In the genomic region with DNA sequence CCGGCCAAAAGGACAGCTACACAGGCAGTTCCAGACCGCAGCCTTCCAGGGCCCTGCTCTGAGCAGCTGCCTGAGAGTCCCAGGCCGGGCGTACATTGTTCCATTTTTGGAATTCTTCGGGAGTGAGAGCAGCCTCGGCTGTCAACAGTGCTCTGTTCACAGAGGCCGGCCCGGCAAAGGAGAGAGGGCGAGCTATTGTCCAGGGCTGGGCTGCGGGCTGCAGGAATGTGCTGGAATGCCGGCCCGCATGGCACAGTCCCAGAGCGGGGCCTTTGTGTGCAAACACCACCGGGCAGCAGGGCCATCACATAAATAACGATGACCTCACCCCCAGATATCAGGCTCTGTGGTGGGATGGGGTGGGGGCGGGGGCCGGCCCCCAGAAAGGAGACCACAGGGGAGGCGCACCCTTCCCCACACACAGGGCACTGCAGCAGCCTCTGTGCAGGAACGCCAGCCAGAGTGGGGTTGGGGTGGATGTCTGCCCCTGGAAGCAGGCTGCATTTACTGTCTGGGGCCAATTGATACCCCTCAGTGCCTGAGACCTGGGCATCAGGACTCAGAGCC, we compare ENCODE assay signal across 1 cellular context.
TF ChIP-seq lines count a peak whose summit lies in the region.

No MANE protein-coding gene starts in this region.

TF ChIP-seq in HepG2, 621 proteins besides CTCF, POLR2A, EP300 and RAD21 (continued from another document and continues in another):
- TF ChIP-seq, protein P1, sequence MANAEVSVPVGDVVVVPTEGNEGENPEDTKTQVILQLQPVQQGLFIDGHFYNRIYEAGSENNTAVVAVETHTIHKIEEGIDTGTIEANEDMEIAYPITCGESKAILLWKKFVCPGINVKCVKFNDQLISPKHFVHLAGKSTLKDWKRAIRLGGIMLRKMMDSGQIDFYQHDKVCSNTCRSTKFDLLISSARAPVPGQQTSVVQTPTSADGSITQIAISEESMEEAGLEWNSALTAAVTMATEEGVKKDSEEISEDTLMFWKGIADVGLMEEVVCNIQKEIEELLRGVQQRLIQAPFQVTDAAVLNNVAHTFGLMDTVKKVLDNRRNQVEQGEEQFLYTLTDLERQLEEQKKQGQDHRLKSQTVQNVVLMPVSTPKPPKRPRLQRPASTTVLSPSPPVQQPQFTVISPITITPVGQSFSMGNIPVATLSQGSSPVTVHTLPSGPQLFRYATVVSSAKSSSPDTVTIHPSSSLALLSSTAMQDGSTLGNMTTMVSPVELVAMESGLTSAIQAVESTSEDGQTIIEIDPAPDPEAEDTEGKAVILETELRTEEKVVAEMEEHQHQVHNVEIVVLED (CRISPR knock-in tag; IDR thresholded peaks at IDR 0.05; ENCODE audit: borderline replicate concordance), result no peak
- TF ChIP-seq ZNF883 (CRISPR knock-in tag; IDR thresholded peaks at IDR 0.05; ENCODE audit: not compliant biosample characterization), result no peak
- TF ChIP-seq ZNF816 (CRISPR knock-in tag; IDR thresholded peaks at IDR 0.05; ENCODE audit: borderline replicate concordance), result no peak
- TF ChIP-seq, protein P2, sequence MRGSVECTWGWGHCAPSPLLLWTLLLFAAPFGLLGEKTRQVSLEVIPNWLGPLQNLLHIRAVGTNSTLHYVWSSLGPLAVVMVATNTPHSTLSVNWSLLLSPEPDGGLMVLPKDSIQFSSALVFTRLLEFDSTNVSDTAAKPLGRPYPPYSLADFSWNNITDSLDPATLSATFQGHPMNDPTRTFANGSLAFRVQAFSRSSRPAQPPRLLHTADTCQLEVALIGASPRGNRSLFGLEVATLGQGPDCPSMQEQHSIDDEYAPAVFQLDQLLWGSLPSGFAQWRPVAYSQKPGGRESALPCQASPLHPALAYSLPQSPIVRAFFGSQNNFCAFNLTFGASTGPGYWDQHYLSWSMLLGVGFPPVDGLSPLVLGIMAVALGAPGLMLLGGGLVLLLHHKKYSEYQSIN (CRISPR knock-in tag; IDR thresholded peaks at IDR 0.05; ENCODE audit: borderline replicate concordance), result no peak
- no peak for TF ChIP-seq NBN (conservative IDR thresholded peaks at IDR 0.05)
- TF ChIP-seq, protein P3, sequence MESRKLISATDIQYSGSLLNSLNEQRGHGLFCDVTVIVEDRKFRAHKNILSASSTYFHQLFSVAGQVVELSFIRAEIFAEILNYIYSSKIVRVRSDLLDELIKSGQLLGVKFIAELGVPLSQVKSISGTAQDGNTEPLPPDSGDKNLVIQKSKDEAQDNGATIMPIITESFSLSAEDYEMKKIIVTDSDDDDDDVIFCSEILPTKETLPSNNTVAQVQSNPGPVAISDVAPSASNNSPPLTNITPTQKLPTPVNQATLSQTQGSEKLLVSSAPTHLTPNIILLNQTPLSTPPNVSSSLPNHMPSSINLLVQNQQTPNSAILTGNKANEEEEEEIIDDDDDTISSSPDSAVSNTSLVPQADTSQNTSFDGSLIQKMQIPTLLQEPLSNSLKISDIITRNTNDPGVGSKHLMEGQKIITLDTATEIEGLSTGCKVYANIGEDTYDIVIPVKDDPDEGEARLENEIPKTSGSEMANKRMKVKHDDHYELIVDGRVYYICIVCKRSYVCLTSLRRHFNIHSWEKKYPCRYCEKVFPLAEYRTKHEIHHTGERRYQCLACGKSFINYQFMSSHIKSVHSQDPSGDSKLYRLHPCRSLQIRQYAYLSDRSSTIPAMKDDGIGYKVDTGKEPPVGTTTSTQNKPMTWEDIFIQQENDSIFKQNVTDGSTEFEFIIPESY (CRISPR knock-in tag; IDR thresholded peaks at IDR 0.05), result 0 out of 2 replicates have a peak, but pooled peaks have one; percentile 8
- no peak for TF ChIP-seq KDM5B (CRISPR knock-in tag; IDR thresholded peaks at IDR 0.05; ENCODE audit: borderline replicate concordance)
- no peak for TF ChIP-seq MED13 (CRISPR knock-in tag; IDR thresholded peaks at IDR 0.05)
- no peak for TF ChIP-seq GPN1 (CRISPR knock-in tag; IDR thresholded peaks at IDR 0.05; ENCODE audit: borderline replicate concordance)
- TF ChIP-seq SIN3B (IDR thresholded peaks at IDR 0.05; ENCODE audit: low read length), result no peak
- no peak for TF ChIP-seq FOXA1 (IDR thresholded peaks at IDR 0.05)
- TF ChIP-seq FOXA1 (CRISPR knock-in tag; IDR thresholded peaks at IDR 0.05), result peak; percentile 90
- no peak for TF ChIP-seq MIXL1 (CRISPR knock-in tag; IDR thresholded peaks at IDR 0.05)
- TF ChIP-seq MYNN (CRISPR knock-in tag; IDR thresholded peaks at IDR 0.05; ENCODE audit: low read depth), result no peak
- peak; percentile 74 for TF ChIP-seq JUND (CRISPR knock-in tag; IDR thresholded peaks at IDR 0.05)
- peak; percentile 73 for TF ChIP-seq FOXO1 (CRISPR knock-in tag; IDR thresholded peaks at IDR 0.05)
- TF ChIP-seq ZNF235 (CRISPR knock-in tag; IDR thresholded peaks at IDR 0.05; ENCODE audit: borderline replicate concordance), result no peak
- no peak for TF ChIP-seq ZNF644 (CRISPR knock-in tag; IDR thresholded peaks at IDR 0.05; ENCODE audit: low read depth)
- TF ChIP-seq, protein P4, sequence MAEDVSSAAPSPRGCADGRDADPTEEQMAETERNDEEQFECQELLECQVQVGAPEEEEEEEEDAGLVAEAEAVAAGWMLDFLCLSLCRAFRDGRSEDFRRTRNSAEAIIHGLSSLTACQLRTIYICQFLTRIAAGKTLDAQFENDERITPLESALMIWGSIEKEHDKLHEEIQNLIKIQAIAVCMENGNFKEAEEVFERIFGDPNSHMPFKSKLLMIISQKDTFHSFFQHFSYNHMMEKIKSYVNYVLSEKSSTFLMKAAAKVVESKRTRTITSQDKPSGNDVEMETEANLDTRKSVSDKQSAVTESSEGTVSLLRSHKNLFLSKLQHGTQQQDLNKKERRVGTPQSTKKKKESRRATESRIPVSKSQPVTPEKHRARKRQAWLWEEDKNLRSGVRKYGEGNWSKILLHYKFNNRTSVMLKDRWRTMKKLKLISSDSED (CRISPR knock-in tag; IDR thresholded peaks at IDR 0.05), result no peak
- no peak for TF ChIP-seq ZNF776 (CRISPR knock-in tag; IDR thresholded peaks at IDR 0.05)
- peak; percentile 83; the same call in 1 of the 2 replicates for TF ChIP-seq ZFP90 (CRISPR knock-in tag; IDR thresholded peaks at IDR 0.05; ENCODE audit: borderline replicate concordance)
- TF ChIP-seq ZNF550 (CRISPR knock-in tag; IDR thresholded peaks at IDR 0.05; ENCODE audit: borderline replicate concordance), result no peak
- peak; percentile 39; the same call in 1 of the 2 replicates for TF ChIP-seq KDM2A (CRISPR knock-in tag; IDR thresholded peaks at IDR 0.05; ENCODE audit: borderline replicate concordance, low read depth)
- no peak for TF ChIP-seq CCAR2 (optimal IDR thresholded peaks at IDR 0.05; ENCODE audit: low read depth, low read length)
- TF ChIP-seq RBAK (CRISPR knock-in tag; IDR thresholded peaks at IDR 0.05), result no peak
- peak; percentile 77; the same call in 1 of the 2 replicates for TF ChIP-seq PHF21A (CRISPR knock-in tag; IDR thresholded peaks at IDR 0.05)
- TF ChIP-seq, protein P5, sequence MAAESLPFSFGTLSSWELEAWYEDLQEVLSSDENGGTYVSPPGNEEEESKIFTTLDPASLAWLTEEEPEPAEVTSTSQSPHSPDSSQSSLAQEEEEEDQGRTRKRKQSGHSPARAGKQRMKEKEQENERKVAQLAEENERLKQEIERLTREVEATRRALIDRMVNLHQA (CRISPR knock-in tag; IDR thresholded peaks at IDR 0.05), result no peak
- peak; percentile 38; the same call in 1 of the 2 replicates for TF ChIP-seq YEATS4 (CRISPR knock-in tag; IDR thresholded peaks at IDR 0.05; ENCODE audit: borderline replicate concordance)
- TF ChIP-seq, protein P6, sequence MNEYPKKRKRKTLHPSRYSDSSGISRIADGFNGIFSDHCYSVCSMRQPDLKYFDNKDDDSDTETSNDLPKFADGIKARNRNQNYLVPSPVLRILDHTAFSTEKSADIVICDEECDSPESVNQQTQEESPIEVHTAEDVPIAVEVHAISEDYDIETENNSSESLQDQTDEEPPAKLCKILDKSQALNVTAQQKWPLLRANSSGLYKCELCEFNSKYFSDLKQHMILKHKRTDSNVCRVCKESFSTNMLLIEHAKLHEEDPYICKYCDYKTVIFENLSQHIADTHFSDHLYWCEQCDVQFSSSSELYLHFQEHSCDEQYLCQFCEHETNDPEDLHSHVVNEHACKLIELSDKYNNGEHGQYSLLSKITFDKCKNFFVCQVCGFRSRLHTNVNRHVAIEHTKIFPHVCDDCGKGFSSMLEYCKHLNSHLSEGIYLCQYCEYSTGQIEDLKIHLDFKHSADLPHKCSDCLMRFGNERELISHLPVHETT (CRISPR knock-in tag; conservative IDR thresholded peaks at IDR 0.05), result 0 out of 2 replicates have a peak, but pooled peaks have one; percentile 35
- TF ChIP-seq ZNF24 (IDR thresholded peaks at IDR 0.05), result no peak
- TF ChIP-seq NFYC (CRISPR knock-in tag; IDR thresholded peaks at IDR 0.05), result no peak
- peak; percentile 68 for TF ChIP-seq HOXA3 (CRISPR knock-in tag; IDR thresholded peaks at IDR 0.05)
- TF ChIP-seq PHF5A (CRISPR knock-in tag; IDR thresholded peaks at IDR 0.05; ENCODE audit: low read depth, unreplicated experiment), result no peak
- 0 out of 2 replicates have a peak, but pooled peaks have one; percentile 12 for TF ChIP-seq CEBPG (CRISPR knock-in tag; IDR thresholded peaks at IDR 0.05)
- TF ChIP-seq LCORL (IDR thresholded peaks at IDR 0.05), result no peak
- TF ChIP-seq LCORL (CRISPR knock-in tag; IDR thresholded peaks at IDR 0.05), result peak; percentile 99
- no peak for TF ChIP-seq ZNF460 (CRISPR knock-in tag; IDR thresholded peaks at IDR 0.05; ENCODE audit: borderline replicate concordance)
- no peak for TF ChIP-seq SIX1 (CRISPR knock-in tag; IDR thresholded peaks at IDR 0.05; ENCODE audit: borderline replicate concordance)
- TF ChIP-seq, protein P7, sequence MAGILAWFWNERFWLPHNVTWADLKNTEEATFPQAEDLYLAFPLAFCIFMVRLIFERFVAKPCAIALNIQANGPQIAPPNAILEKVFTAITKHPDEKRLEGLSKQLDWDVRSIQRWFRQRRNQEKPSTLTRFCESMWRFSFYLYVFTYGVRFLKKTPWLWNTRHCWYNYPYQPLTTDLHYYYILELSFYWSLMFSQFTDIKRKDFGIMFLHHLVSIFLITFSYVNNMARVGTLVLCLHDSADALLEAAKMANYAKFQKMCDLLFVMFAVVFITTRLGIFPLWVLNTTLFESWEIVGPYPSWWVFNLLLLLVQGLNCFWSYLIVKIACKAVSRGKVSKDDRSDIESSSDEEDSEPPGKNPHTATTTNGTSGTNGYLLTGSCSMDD (CRISPR knock-in tag; IDR thresholded peaks at IDR 0.05), result no peak
- no peak for TF ChIP-seq ZNF282 (IDR thresholded peaks at IDR 0.05; ENCODE audit: partially characterized antibody)
- TF ChIP-seq ARNT2 (CRISPR knock-in tag; IDR thresholded peaks at IDR 0.05; ENCODE audit: low read depth), result peak; percentile 62; the same call in 1 of the 2 replicates
- TF ChIP-seq, protein P8, sequence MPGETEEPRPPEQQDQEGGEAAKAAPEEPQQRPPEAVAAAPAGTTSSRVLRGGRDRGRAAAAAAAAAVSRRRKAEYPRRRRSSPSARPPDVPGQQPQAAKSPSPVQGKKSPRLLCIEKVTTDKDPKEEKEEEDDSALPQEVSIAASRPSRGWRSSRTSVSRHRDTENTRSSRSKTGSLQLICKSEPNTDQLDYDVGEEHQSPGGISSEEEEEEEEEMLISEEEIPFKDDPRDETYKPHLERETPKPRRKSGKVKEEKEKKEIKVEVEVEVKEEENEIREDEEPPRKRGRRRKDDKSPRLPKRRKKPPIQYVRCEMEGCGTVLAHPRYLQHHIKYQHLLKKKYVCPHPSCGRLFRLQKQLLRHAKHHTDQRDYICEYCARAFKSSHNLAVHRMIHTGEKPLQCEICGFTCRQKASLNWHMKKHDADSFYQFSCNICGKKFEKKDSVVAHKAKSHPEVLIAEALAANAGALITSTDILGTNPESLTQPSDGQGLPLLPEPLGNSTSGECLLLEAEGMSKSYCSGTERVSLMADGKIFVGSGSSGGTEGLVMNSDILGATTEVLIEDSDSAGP (CRISPR knock-in tag; IDR thresholded peaks at IDR 0.05; ENCODE audit: borderline replicate concordance), result peak; percentile 43; the same call in 1 of the 2 replicates
- peak; percentile 53; the same call in 1 of the 2 replicates for TF ChIP-seq CBX5 (CRISPR knock-in tag; IDR thresholded peaks at IDR 0.05; ENCODE audit: borderline replicate concordance)
- TF ChIP-seq ZBTB42 (CRISPR knock-in tag; IDR thresholded peaks at IDR 0.05), result no peak
- no peak for TF ChIP-seq ZNF891 (CRISPR knock-in tag; IDR thresholded peaks at IDR 0.05)
- TF ChIP-seq, protein P9, sequence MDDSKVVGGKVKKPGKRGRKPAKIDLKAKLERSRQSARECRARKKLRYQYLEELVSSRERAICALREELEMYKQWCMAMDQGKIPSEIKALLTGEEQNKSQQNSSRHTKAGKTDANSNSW (CRISPR knock-in tag; IDR thresholded peaks at IDR 0.05; ENCODE audit: borderline replicate concordance), result no peak
- TF ChIP-seq, protein P10, sequence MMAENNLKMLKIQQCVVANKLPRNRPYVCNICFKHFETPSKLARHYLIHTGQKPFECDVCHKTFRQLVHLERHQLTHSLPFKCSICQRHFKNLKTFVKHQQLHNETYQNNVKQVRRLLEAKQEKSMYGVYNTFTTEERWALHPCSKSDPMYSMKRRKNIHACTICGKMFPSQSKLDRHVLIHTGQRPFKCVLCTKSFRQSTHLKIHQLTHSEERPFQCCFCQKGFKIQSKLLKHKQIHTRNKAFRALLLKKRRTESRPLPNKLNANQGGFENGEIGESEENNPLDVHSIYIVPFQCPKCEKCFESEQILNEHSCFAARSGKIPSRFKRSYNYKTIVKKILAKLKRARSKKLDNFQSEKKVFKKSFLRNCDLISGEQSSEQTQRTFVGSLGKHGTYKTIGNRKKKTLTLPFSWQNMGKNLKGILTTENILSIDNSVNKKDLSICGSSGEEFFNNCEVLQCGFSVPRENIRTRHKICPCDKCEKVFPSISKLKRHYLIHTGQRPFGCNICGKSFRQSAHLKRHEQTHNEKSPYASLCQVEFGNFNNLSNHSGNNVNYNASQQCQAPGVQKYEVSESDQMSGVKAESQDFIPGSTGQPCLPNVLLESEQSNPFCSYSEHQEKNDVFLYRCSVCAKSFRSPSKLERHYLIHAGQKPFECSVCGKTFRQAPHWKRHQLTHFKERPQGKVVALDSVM (CRISPR knock-in tag; IDR thresholded peaks at IDR 0.05), result no peak
- TF ChIP-seq MBNL3 (CRISPR knock-in tag; conservative IDR thresholded peaks at IDR 0.05), result no peak
- TF ChIP-seq ZNF446 (CRISPR knock-in tag; IDR thresholded peaks at IDR 0.05), result no peak
- peak; percentile 31; the same call in 1 of the 2 replicates for TF ChIP-seq ZNF264 (CRISPR knock-in tag; IDR thresholded peaks at IDR 0.05)
- TF ChIP-seq, protein P11, sequence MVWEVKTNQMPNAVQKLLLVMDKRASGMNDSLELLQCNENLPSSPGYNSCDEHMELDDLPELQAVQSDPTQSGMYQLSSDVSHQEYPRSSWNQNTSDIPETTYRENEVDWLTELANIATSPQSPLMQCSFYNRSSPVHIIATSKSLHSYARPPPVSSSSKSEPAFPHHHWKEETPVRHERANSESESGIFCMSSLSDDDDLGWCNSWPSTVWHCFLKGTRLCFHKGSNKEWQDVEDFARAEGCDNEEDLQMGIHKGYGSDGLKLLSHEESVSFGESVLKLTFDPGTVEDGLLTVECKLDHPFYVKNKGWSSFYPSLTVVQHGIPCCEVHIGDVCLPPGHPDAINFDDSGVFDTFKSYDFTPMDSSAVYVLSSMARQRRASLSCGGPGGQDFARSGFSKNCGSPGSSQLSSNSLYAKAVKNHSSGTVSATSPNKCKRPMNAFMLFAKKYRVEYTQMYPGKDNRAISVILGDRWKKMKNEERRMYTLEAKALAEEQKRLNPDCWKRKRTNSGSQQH (CRISPR knock-in tag; IDR thresholded peaks at IDR 0.05; ENCODE audit: low read depth), result no peak
- TF ChIP-seq FOXJ3 (CRISPR knock-in tag; IDR thresholded peaks at IDR 0.05; ENCODE audit: borderline replicate concordance), result peak; percentile 60; the same call in 1 of the 2 replicates
- TF ChIP-seq NR2F6 (IDR thresholded peaks at IDR 0.05), result peak; percentile 41; the same call in 1 of the 2 replicates
- peak; percentile 61; the same call in 1 of the 2 replicates for TF ChIP-seq NR2F6 (CRISPR knock-in tag; IDR thresholded peaks at IDR 0.05)
- TF ChIP-seq ZNF230 (CRISPR knock-in tag; IDR thresholded peaks at IDR 0.05), result no peak
- TF ChIP-seq HMG20B (CRISPR knock-in tag; conservative IDR thresholded peaks at IDR 0.05), result 0 out of 2 replicates have a peak, but pooled peaks have one; percentile 25
